In genomic region chr2:215758691-215759090, GRCh38 we compare ENCODE assay signal across 22 cellular contexts.
A peak's percentile ranks its signal among the peaks of the same experiment; 100 is the strongest.
DNase-seq lines count a peak whose midpoint lies in the region; ATAC-seq and TF ChIP-seq lines count a peak whose summit lies in the region.
"Had no signal": no experiment of that assay in that cellular context is flagged by ENCODE, and none has a peak within 500 bp of the region (broad histone marks: within the 10 kb centered on the region; RNA-seq: fewer than 3 reads in every experiment).

No MANE protein-coding gene starts in this region.

- no peak overlapping the region for H3K27ac ChIP-seq in caudate nucleus (ENCODE audit: low read depth, low read length)
- H3K27ac ChIP-seq: hepatocyte, stomach, transverse colon had no signal

- DNase-seq in AG10803 (ENCODE audit: low read depth) (peak; percentile 85), HT1080 (ENCODE audit: low read depth) (peak; percentile 28), fibroblast of mammary gland (ENCODE audit: low read depth) (peak; percentile 54), kidney tubule cell (ENCODE audit: low spot score) (peak; percentile 13), NCI-H69 (lab: John Stamatoyannopoulos, UW) (no peak), caudate nucleus (lab: John Stamatoyannopoulos, UW) (no peak), islet precursor cell (no peak)
- no peak for DNase-seq in natural killer cell treated with Interleukin-12 subunit alpha and Interleukin-12 subunit beta and Interleukin-15 and Interleukin-18, amount 100 ng/mL, for 72 hours (ENCODE audit: low spot score)
- DNase-seq: activated CD4-positive, alpha-beta T cell treated with anti-CD3 and anti-CD28 coated beads, Interleukin-2, amount 10 ng/mL, durations not matched to agents 24 days and 14 days; activated naive CD4-positive, alpha-beta T cell treated with anti-CD3 and anti-CD28 coated beads, Interleukin-2, amount 50 U/mL, for 16 hours; aorta; C1 segment of cervical spinal cord; immature natural killer cell; NCI-H1436 treated with DMSO at 0.1 percent for 48 hours; NCI-H510A treated with DMSO at 0.1 percent for 48 hours; stimulated activated CD4-positive, alpha-beta T cell treated with anti-CD3 and anti-CD28 coated beads, Interleukin-12 subunit alpha, Interleukin-12 subunit beta, amount 100 ng/mL, for 4 hours; stomach; T-helper 2 cell; transverse colon had no signal

- peaks cover 20 to 31% of the 10 kb centered on the region in 2 donors for H3K27me3 Mint-ChIP-seq in natural killer cell treated with Interleukin-12 subunit alpha and Interleukin-12 subunit beta and Interleukin-15 and Interleukin-18, amount 100 ng/mL, for 72 hours
- H3K27me3 Mint-ChIP-seq: activated CD4-positive, alpha-beta T cell treated with anti-CD3 and anti-CD28 coated beads, Interleukin-2, amount 10 ng/mL, durations not matched to agents 24 days and 14 days had no signal

- H3K4me1 Mint-ChIP-seq in natural killer cell treated with Interleukin-12 subunit alpha and Interleukin-12 subunit beta and Interleukin-15 and Interleukin-18, amount 100 ng/mL, for 72 hours (ENCODE audit: low read depth in 2 of 2): no peaks in the 10 kb centered on the region
- H3K4me1 Mint-ChIP-seq: activated CD4-positive, alpha-beta T cell treated with anti-CD3 and anti-CD28 coated beads, Interleukin-2, amount 10 ng/mL, durations not matched to agents 24 days and 14 days; IgD-negative memory B cell; immature natural killer cell had no signal

- no peak for ATAC-seq in natural killer cell treated with Interleukin-12 subunit alpha and Interleukin-12 subunit beta and Interleukin-15 and Interleukin-18, amount 100 ng/mL, for 72 hours

- H3K9me3 Mint-ChIP-seq in natural killer cell treated with Interleukin-12 subunit alpha and Interleukin-12 subunit beta and Interleukin-15 and Interleukin-18, amount 100 ng/mL, for 72 hours: no peaks in the 10 kb centered on the region
- H3K9me3 Mint-ChIP-seq: activated CD4-positive, alpha-beta T cell treated with anti-CD3 and anti-CD28 coated beads, Interleukin-2, amount 10 ng/mL, durations not matched to agents 24 days and 14 days; immature natural killer cell had no signal

- H3K27ac Mint-ChIP-seq in natural killer cell treated with Interleukin-12 subunit alpha and Interleukin-12 subunit beta and Interleukin-15 and Interleukin-18, amount 100 ng/mL, for 72 hours: no peak overlapping the region
- H3K27ac Mint-ChIP-seq: activated CD4-positive, alpha-beta T cell treated with anti-CD3 and anti-CD28 coated beads, Interleukin-2, amount 10 ng/mL, durations not matched to agents 24 days and 14 days; IgD-negative memory B cell; immature natural killer cell had no signal

- no peak overlapping the region for H3K4me3 ChIP-seq in AG10803 (ENCODE audit: low read length)
- H3K4me3 ChIP-seq in fibroblast of mammary gland (ENCODE audit: control insufficient read depth, low read depth, low read length): no peak overlapping the region
- H3K4me3 ChIP-seq: hepatocyte, lung, stomach, transverse colon had no signal

- H3K4me3 Mint-ChIP-seq in natural killer cell treated with Interleukin-12 subunit alpha and Interleukin-12 subunit beta and Interleukin-15 and Interleukin-18, amount 100 ng/mL, for 72 hours: no peak overlapping the region
- H3K4me3 Mint-ChIP-seq: activated CD4-positive, alpha-beta T cell treated with anti-CD3 and anti-CD28 coated beads, Interleukin-2, amount 10 ng/mL, durations not matched to agents 24 days and 14 days; IgD-negative memory B cell; immature natural killer cell had no signal

- no peaks in the 10 kb centered on the region for H3K36me3 Mint-ChIP-seq in natural killer cell treated with Interleukin-12 subunit alpha and Interleukin-12 subunit beta and Interleukin-15 and Interleukin-18, amount 100 ng/mL, for 72 hours
- H3K36me3 Mint-ChIP-seq: IgD-negative memory B cell, immature natural killer cell had no signal

- TF ChIP-seq CTCF in AG10803 (conservative IDR thresholded peaks at IDR 0.05; ENCODE audit: low read length): no peak
- no peak for TF ChIP-seq CTCF in fibroblast of mammary gland (conservative IDR thresholded peaks at IDR 0.05; ENCODE audit: control insufficient read depth, insufficient read depth, low read depth, low read length)

Comparison
In these comparisons a context has a peak if more than half of its experiments do, and no peak if none do; other contexts are left out.
1. DNase-seq: peak in AG10803 (single experiment), HT1080 (single experiment), fibroblast of mammary gland (single experiment) and kidney tubule cell (single experiment); none in natural killer cell treated with Interleukin-12 subunit alpha and Interleukin-12 subunit beta and Interleukin-15 and Interleukin-18, amount 100 ng/mL, for 72 hours (single experiment), NCI-H69 (single experiment), caudate nucleus (0 of 61) and islet precursor cell (single experiment).